ENCODE assay signal across 16 cellular contexts in genomic region chr13:94303644-94304174, GRCh38.
"Had no signal": no experiment of that assay in that cellular context is flagged by ENCODE, and none has a peak within 500 bp of the region (broad histone marks: within the 10 kb centered on the region; RNA-seq: fewer than 3 reads in every experiment).

No MANE protein-coding gene starts in this region.

- H3K4me1 ChIP-seq: prostate gland had no signal

- FAIRE-seq: frontal cortex, TTC549 had no signal

- DNase-seq: activated CD4-positive, alpha-beta T cell treated with anti-CD3 and anti-CD28 coated beads, Interleukin-2, amount 50 U/mL, for 1 hour; activated effector memory CD4-positive, alpha-beta T cell treated with Interleukin-2 at 50 U/mL for 16 hours; activated T-cell treated with anti-CD3 and anti-CD28 coated beads, Interleukin-2, amount 50 U/mL, for 24 hours; central memory CD4-positive, alpha-beta T cell; cortex of kidney; effector CD8-positive, alpha-beta T cell; natural killer cell; occipital lobe; sigmoid colon; stimulated activated CD4-positive, alpha-beta T cell treated with anti-CD3 and anti-CD28 coated beads, Interleukin-12 subunit alpha, Interleukin-12 subunit beta, amount 100 ng/mL, for 4 hours; stimulated activated naive CD4-positive, alpha-beta T cell; substantia nigra; T-helper 2 cell had no signal

- H3K9me3 ChIP-seq: prostate gland, sigmoid colon had no signal

- H3K27ac ChIP-seq: prostate gland, sigmoid colon had no signal

- ATAC-seq: natural killer cell had no signal

- H3K36me3 ChIP-seq: prostate gland, sigmoid colon had no signal

- H3K27me3 ChIP-seq: sigmoid colon had no signal

- H3K4me3 ChIP-seq: prostate gland, sigmoid colon had no signal
